Comparison of ENCODE assay signal across 24 cellular contexts in the genomic region with DNA sequence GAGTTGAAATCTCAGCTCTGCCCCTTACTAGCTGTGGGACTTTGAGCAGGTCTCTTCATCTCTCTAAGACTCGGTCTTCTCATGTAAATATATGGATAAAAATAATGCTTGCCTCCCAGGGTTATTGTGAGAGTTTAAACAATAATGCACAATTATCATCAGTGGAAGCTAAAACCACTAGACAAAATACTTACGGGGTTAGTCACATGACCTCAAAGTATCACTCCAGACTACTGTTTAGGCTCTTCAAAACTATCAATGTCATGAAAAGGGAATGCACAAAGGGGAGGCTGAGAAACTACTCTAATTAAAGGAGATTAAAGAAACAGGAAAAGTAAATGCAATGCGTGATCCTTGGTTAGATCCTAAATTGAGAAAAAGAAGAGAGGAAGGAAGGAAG. TPM values are rescaled to one million over a fixed set of nuclear protein-coding genes. Genes with fewer than 3 reads are reported as not detected.
DNase-seq lines count a peak whose midpoint lies in the region; ATAC-seq and TF ChIP-seq lines count a peak whose summit lies in the region.
"Had no signal": no experiment of that assay in that cellular context is flagged by ENCODE, and none has a peak within 500 bp of the region (broad histone marks: within the 10 kb centered on the region; RNA-seq: fewer than 3 reads in every experiment).

No MANE protein-coding gene starts in this region.

- POLR2A ChIA-PET in A673 (lab: Charles Lee; ENCODE audit: low non-redundant PET) = interaction anchor here (0.6 kb wide), 1 partner anchor 574 kb away, joined by 5 read pairs; no protein-coding TSS in a partner anchor

- CTCF ChIA-PET in A673 (lab: Charles Lee) = no interaction called here

- peak overlapping the region; percentile 51 for H3K27ac ChIP-seq in A673 (ENCODE audit: low read depth, low read length, poor library complexity, severe bottlenecking)
- no peak overlapping the region for H3K27ac ChIP-seq in left lung
- H3K27ac ChIP-seq: BLaER1 treated with 17β-estradiol and CSF1 and Interleukin-3, amounts not matched to agents 10 nM and 100 nM; PC-9; SJCRH30 had no signal

- intact Hi-C loops in A673 (cut with micrococcal nuclease; ENCODE audit: unreplicated experiment) = no loop called here
- intact Hi-C loops in left lung (cut with DNase I) = no loop called here

- BruUV-seq in A673 (replicated peaks; lab: Mats Ljungman, UMichigan) = no TSS peak

- H3K4me3 ChIP-seq in A673 (ENCODE audit: low read depth, low read length, poor library complexity, severe bottlenecking) (no peak overlapping the region), choroid plexus epithelial cell (ENCODE audit: low read depth, low read length) (no peak overlapping the region), left lung (no peak overlapping the region)
- H3K4me3 ChIP-seq: BLaER1 treated with 17β-estradiol and CSF1 and Interleukin-3, amounts not matched to agents 10 nM and 100 nM; GM23338; MG63; PC-9; SJCRH30 had no signal

- ATAC-seq in left lung (peak; percentile 40), HG02623 (IDR thresholded peaks at IDR 0.05; ENCODE audit: unreplicated experiment) (no peak), HG03469 (IDR thresholded peaks at IDR 0.05; ENCODE audit: unreplicated experiment) (no peak)
- ATAC-seq: GM23338, Right ventricle myocardium inferior had no signal

- H3K4me1 ChIP-seq in A673 (ENCODE audit: insufficient read depth, low read length, poor library complexity, severe bottlenecking) = peaks cover 17% of the 10 kb centered on the region
- H3K4me1 ChIP-seq in left lung = no peaks in the 10 kb centered on the region
- H3K4me1 ChIP-seq: BLaER1 treated with 17β-estradiol and CSF1 and Interleukin-3, amounts not matched to agents 10 nM and 100 nM; SJCRH30 had no signal

- H3K27me3 ChIP-seq in A673 (replicated peaks; ENCODE audit: insufficient read depth, low read depth, low read length, poor library complexity) = no peaks in the 10 kb centered on the region
- no peaks in the 10 kb centered on the region for H3K27me3 ChIP-seq in left lung
- H3K27me3 ChIP-seq: BLaER1 treated with 17β-estradiol and CSF1 and Interleukin-3, amounts not matched to agents 10 nM and 100 nM; MG63; SJCRH30 had no signal

- no peaks in the 10 kb centered on the region for H3K36me3 ChIP-seq in A673 (ENCODE audit: insufficient read depth, low read length, poor library complexity, severe bottlenecking)
- no peaks in the 10 kb centered on the region for H3K36me3 ChIP-seq in left lung
- H3K36me3 ChIP-seq: BLaER1 treated with 17β-estradiol and CSF1 and Interleukin-3, amounts not matched to agents 10 nM and 100 nM; MG63; SJCRH30 had no signal

- H3K9me3 ChIP-seq in A673 (ENCODE audit: low read depth, low read length, poor library complexity, severe bottlenecking) = no peaks in the 10 kb centered on the region
- no peaks in the 10 kb centered on the region for H3K9me3 ChIP-seq in left lung
- H3K9me3 ChIP-seq: MG63, SJCRH30 had no signal

- DNase-seq in A673 (ENCODE audit: low spot score) (peak; percentile 60), M059J (ENCODE audit: low read depth) (peak; percentile 33), choroid plexus epithelial cell (ENCODE audit: low read depth) (peak; percentile 30), left lung (no peak), NCI-H510A (lab: John Stamatoyannopoulos, UW) (no peak)
- no peak for DNase-seq in stimulated activated naive CD4-positive, alpha-beta T cell treated with Interleukin-2 at 50 U/mL for 16 hours (lab: John Stamatoyannopoulos, UW)
- DNase-seq: 8988T; AML-193; CD4-positive, alpha-beta T cell; H9; KBM-7; MG63; NCI-H2029; NCI-H2171 treated with DMSO at 0.1 percent for 48 hours; NCI-H345; NCI-H524; NCI-H748 treated with DMSO at 0.1 percent for 48 hours; PC-9; SJCRH30 had no signal

- TF ChIP-seq CTCF in A673 (conservative IDR thresholded peaks at IDR 0.05; ENCODE audit: low read depth, low read length) (no peak), choroid plexus epithelial cell (conservative IDR thresholded peaks at IDR 0.05; ENCODE audit: low read depth, low read length) (no peak), left lung (IDR thresholded peaks at IDR 0.05) (no peak)

RNA-seq across cellular contexts. Expression of gene TSPAN11, which starts 24.5 kb away (rescaled TPM):
- total RNA-seq in A673 (2021) = 20.9 and 28.0 TPM in 2 replicates
- 0.39 and 0.44 TPM in 2 replicates for total RNA-seq in M059J (2014; rRNA removed; shearing (Covaris generic))
- 10 to 100 TPM in 1 of 2 donors, 1 to 10 TPM in 1; 4.1 to 16.6 TPM for total RNA-seq in left lung
- total RNA-seq: CD4-positive, alpha-beta T cell; PC-9 had no signal

Comparison
In these comparisons a context has a peak if more than half of its experiments do, and no peak if none do; other contexts are left out.
1. DNase-seq: peak in A673 (single experiment), M059J (single experiment) and choroid plexus epithelial cell (single experiment); none in left lung (0 of 2), NCI-H510A (single experiment) and stimulated activated naive CD4-positive, alpha-beta T cell treated with Interleukin-2 at 50 U/mL for 16 hours (single experiment).